ENCODE assay signal across 8 cellular contexts in the genomic region with DNA sequence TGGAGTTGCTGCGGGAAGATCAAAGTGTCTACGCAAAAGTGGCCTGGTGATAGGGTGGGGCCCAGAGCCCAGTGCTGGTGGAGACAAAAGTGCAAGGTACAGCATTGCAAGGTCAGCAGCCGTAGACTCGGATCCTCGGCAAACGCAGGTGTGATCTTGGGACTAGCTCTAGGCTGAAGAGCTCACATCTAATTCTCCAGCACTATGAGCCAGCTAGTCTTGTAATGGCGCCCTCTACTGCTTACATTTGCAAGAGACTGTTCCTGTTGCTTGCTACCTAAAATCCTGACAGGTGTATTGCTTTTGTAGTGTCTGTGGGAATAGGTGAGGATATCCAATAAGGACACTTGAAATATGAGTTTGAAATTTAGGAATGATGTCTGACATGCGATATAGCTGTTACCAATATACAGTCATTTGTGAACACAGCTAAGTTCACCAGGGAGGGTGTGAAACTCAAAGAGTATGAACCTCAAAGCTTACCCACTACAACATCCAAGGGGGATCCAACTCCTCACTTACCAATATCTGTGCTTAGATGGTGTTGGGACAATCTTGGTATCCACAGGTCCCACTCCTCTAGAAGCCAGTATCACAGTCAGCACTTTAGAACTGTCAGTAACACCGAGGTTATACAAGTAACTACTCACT. TPM values are rescaled to one million over a fixed set of nuclear protein-coding genes. Genes with fewer than 3 reads are reported as not detected.
A peak's percentile ranks its signal among the peaks of the same experiment; 100 is the strongest.
DNase-seq lines count a peak whose midpoint lies in the region; ATAC-seq and TF ChIP-seq lines count a peak whose summit lies in the region.

No MANE protein-coding gene starts in this region.

- no peak overlapping the region for H3K4me2 ChIP-seq in parathyroid adenoma (ENCODE audit: low read length)

- H3K27ac Mint-ChIP-seq in CD14-positive monocyte = no peak overlapping the region

- no peaks in the 10 kb centered on the region for H3K27me3 Mint-ChIP-seq in CD14-positive monocyte (ENCODE audit: low read depth in 3 of 3)

- peak; percentile 71 for TF ChIP-seq CTCF in CD14-positive monocyte (IDR thresholded peaks at IDR 0.05)
- TF ChIP-seq CTCF in epithelial cell of proximal tubule (conservative IDR thresholded peaks at IDR 0.05; ENCODE audit: low read depth, low read length) = peak; percentile 76
- peak; percentile 41 for TF ChIP-seq CTCF in parathyroid adenoma (IDR thresholded peaks at IDR 0.05)

- intact Hi-C loops in CD14-positive monocyte (cut with micrococcal nuclease) = loop anchor here in 1 of 2 donors (5.0 kb wide), 1 partner anchor 233 kb away; no protein-coding TSS in a partner anchor

- no peak overlapping the region for H3K27ac ChIP-seq in parathyroid adenoma

- H3K9me3 Mint-ChIP-seq in CD14-positive monocyte = peaks cover 0 to 2% (median 0%) of the 10 kb centered on the region in 7 donors

- H3K36me3 Mint-ChIP-seq in CD14-positive monocyte = no peaks in the 10 kb centered on the region

- H3K79me2 ChIP-seq in parathyroid adenoma = no peaks in the 10 kb centered on the region

- no peak overlapping the region for H2AFZ ChIP-seq in parathyroid adenoma

- no peaks in the 10 kb centered on the region for H3K36me3 ChIP-seq in parathyroid adenoma (ENCODE audit: control insufficient read depth, insufficient read depth, low read length)

- no peaks in the 10 kb centered on the region for H3K4me1 Mint-ChIP-seq in CD14-positive monocyte

- H3K9me3 ChIP-seq in parathyroid adenoma (ENCODE audit: control insufficient read depth, low read length) = no peaks in the 10 kb centered on the region

- H3K4me1 ChIP-seq in parathyroid adenoma = no peaks in the 10 kb centered on the region

- H3K9ac ChIP-seq in parathyroid adenoma = no peak overlapping the region

- H3K4me3 ChIP-seq in epithelial cell of proximal tubule (ENCODE audit: low read depth, low read length) = no peak overlapping the region
- H3K4me3 ChIP-seq in parathyroid adenoma (ENCODE audit: low read depth, low read length) = no peak overlapping the region

- H3K27me3 ChIP-seq in parathyroid adenoma (ENCODE audit: control insufficient read depth, insufficient read depth, low read length) = no peaks in the 10 kb centered on the region

- DNase-seq in CD14-positive monocyte (ENCODE audit: low spot score) = no peak
- peak; percentile 57 for DNase-seq in NCI-H510A treated with DMSO at 0.1 percent for 48 hours (lab: John Stamatoyannopoulos, UW)
- peak; percentile 35 to 38 for DNase-seq in activated CD4-positive, alpha-beta T cell treated with anti-CD3 and anti-CD28 coated beads, Interleukin-2, amount 50 U/mL, for 4 hours
- DNase-seq in epithelial cell of proximal tubule (ENCODE audit: low read depth) = no peak
- DNase-seq in dedifferentiated amniotic fluid mesenchymal stem cell (ENCODE audit: extremely low spot score) = no peak

- ATAC-seq in GM19035 (IDR thresholded peaks at IDR 0.05; ENCODE audit: unreplicated experiment) (peak; percentile 88), HG03196 (IDR thresholded peaks at IDR 0.05; ENCODE audit: unreplicated experiment) (peak; percentile 82)

- H3K4me3 Mint-ChIP-seq in CD14-positive monocyte = no peak overlapping the region

RNA-seq across cellular contexts. Expression of a gene that starts 58.4 kb away (rescaled TPM):
- polyA plus RNA-seq in CD14-positive monocyte = under 1 TPM; 0.37 to 0.89 TPM
- 1.2 and 2.4 TPM in 2 replicates for total RNA-seq in epithelial cell of proximal tubule

Comparison
In these comparisons a context has a peak if more than half of its experiments do, and no peak if none do; other contexts are left out.
1. DNase-seq: peak in NCI-H510A treated with DMSO at 0.1 percent for 48 hours (single experiment) and activated CD4-positive, alpha-beta T cell treated with anti-CD3 and anti-CD28 coated beads, Interleukin-2, amount 50 U/mL, for 4 hours (2 of 2); none in CD14-positive monocyte (single experiment), epithelial cell of proximal tubule (single experiment) and dedifferentiated amniotic fluid mesenchymal stem cell (single experiment).
2. Peak in every context shown above with its lines, with median percentiles within 50 percentile points of each other: CTCF ChIP-seq.